In genomic region chr10:6083523-6084475, GRCh38 we compare ENCODE assay signal across 12 cellular contexts. TPM values are rescaled to one million over a fixed set of nuclear protein-coding genes. Genes with fewer than 3 reads are reported as not detected.
DNase-seq lines count a peak whose midpoint lies in the region; ATAC-seq and TF ChIP-seq lines count a peak whose summit lies in the region.
"Had no signal": no experiment of that assay in that cellular context is flagged by ENCODE, and none has a peak within 500 bp of the region (broad histone marks: within the 10 kb centered on the region; RNA-seq: fewer than 3 reads in every experiment).

No MANE protein-coding gene starts in this region.

- POLR2A ChIA-PET in SK-N-SH (lab: Yijun Ruan, JAX): no interaction called here

- no peak for TF ChIP-seq CTCF in SK-N-SH (IDR thresholded peaks at IDR 0.05)
- no peak for TF ChIP-seq CTCF in foreskin fibroblast (IDR thresholded peaks at IDR 0.05; ENCODE audit: low read depth, low read length)
- no peak for TF ChIP-seq CTCF in omental fat pad (IDR thresholded peaks at IDR 0.05)

- H3K27me3 ChIP-seq in SK-N-SH (ENCODE audit: insufficient read depth): peaks cover 9% of the 10 kb centered on the region; the same call in 1 of the 2 replicates
- H3K27me3 ChIP-seq: cardiac muscle cell, pancreas, suprapubic skin had no signal

- DNase-seq in SK-N-SH: no peak
- DNase-seq in activated T-cell treated with anti-CD3 and anti-CD28 coated beads for 48 hours (ENCODE audit: low read depth): peak; percentile 61
- peak; percentile 7 to 33 for DNase-seq in foreskin fibroblast
- DNase-seq in stimulated activated naive CD4-positive, alpha-beta T cell (lab: John Stamatoyannopoulos, UW): peak in 5 of 6 experiments; percentile 17 to 59 (median 46)
- no peak for DNase-seq in iPS-NIHi7 (ENCODE audit: extremely low spot score)
- DNase-seq in omental fat pad (ENCODE audit: low spot score): no peak
- DNase-seq in HuH-7.5 (ENCODE audit: low spot score): no peak
- DNase-seq: NCI-H1694 treated with DMSO at 0.1 percent for 48 hours, pancreas had no signal

- TF ChIP-seq EP300 in SK-N-SH (IDR thresholded peaks at IDR 0.05; ENCODE audit: borderline replicate concordance in 1 of 2, low read depth in 1 of 2, low read length in 1 of 2): no peak

- H3K4me2 ChIP-seq in SK-N-SH: 0 out of 2 replicates have a peak overlapping the region, but pooled peaks have one; percentile 26

- H3K9ac ChIP-seq in SK-N-SH: no peak overlapping the region

- TF ChIP-seq RAD21 in SK-N-SH (IDR thresholded peaks at IDR 0.05; ENCODE audit: low read length): no peak

- CTCF ChIA-PET in SK-N-SH (lab: Yijun Ruan, JAX): interaction anchor here (1.3 kb wide), 1 partner anchor 318 kb away, joined by 4 read pairs; no protein-coding TSS in a partner anchor

- H3K9me3 ChIP-seq in SK-N-SH: no peaks in the 10 kb centered on the region
- H3K9me3 ChIP-seq: pancreas, suprapubic skin had no signal

- H3K4me1 ChIP-seq in SK-N-SH (ENCODE audit: control insufficient read depth in 1 of 2, insufficient read depth in 2 of 2, low read depth in 1 of 2, low read length in 1 of 2): peaks cover 0 to 5% of the 10 kb centered on the region in 2 experiments; a peak in 1 of 4 replicates

- WGBS in SK-N-SH (ENCODE audit: low lambda C conversion rate): 55% methylated on average over 17 of the region's 17 CpGs

- no peaks in the 10 kb centered on the region for H3K9me2 ChIP-seq in SK-N-SH

- ATAC-seq in SK-N-SH treated with all-trans-retinoic acid at 6 μM for 48 hours (no peak), omental fat pad (ENCODE audit: low FRiP score) (no peak)
- ATAC-seq: pancreas had no signal

- H3K4me3 ChIP-seq in SK-N-SH (ENCODE audit: low read depth in 2 of 2, low read length in 1 of 2) (no peak overlapping the region), foreskin fibroblast (ENCODE audit: low read depth in 1 of 2, low read length in 2 of 2) (no peak overlapping the region)
- H3K4me3 ChIP-seq: cardiac muscle cell, pancreas, suprapubic skin had no signal

- H3K36me3 ChIP-seq in SK-N-SH (replicated peaks in 1 of 2; ENCODE audit: control insufficient read depth in 1 of 2, insufficient read depth in 2 of 2, low read length in 1 of 2): no peaks in the 10 kb centered on the region
- H3K36me3 ChIP-seq: cardiac muscle cell, pancreas, suprapubic skin had no signal

- no peaks in the 10 kb centered on the region for H3K79me2 ChIP-seq in SK-N-SH (ENCODE audit: insufficient read depth)

- no peaks in the 10 kb centered on the region for H4K20me1 ChIP-seq in SK-N-SH (ENCODE audit: insufficient read depth)

- H3K27ac ChIP-seq in SK-N-SH (ENCODE audit: low read depth in 2 of 2, low read length in 1 of 2): no peak overlapping the region
- H3K27ac ChIP-seq: cardiac muscle cell, pancreas, suprapubic skin had no signal

- H3F3A ChIP-seq in SK-N-SH (replicated peaks; ENCODE audit: insufficient read depth): peaks cover 4% of the 10 kb centered on the region

- H2AFZ ChIP-seq in SK-N-SH (ENCODE audit: low read depth): no peak overlapping the region

TF ChIP-seq in SK-N-SH, 30 proteins besides CTCF, POLR2A, EP300 and RAD21 (continues in another document):
- no peak for TF ChIP-seq USF2 (IDR thresholded peaks at IDR 0.05; ENCODE audit: borderline replicate concordance, low read depth, low read length)
- TF ChIP-seq RFX5 (IDR thresholded peaks at IDR 0.05; ENCODE audit: low read length): no peak
- no peak for TF ChIP-seq MEF2A (IDR thresholded peaks at IDR 0.05; ENCODE audit: borderline replicate concordance, low read depth)
- no peak for TF ChIP-seq RCOR1 (IDR thresholded peaks at IDR 0.05; ENCODE audit: low read length)
- no peak for TF ChIP-seq SIN3A (IDR thresholded peaks at IDR 0.05; ENCODE audit: borderline replicate concordance, low read depth, low read length)
- no peak for TF ChIP-seq ZBTB33 (IDR thresholded peaks at IDR 0.05; ENCODE audit: borderline replicate concordance, low read depth)
- TF ChIP-seq GABPA (IDR thresholded peaks at IDR 0.05; ENCODE audit: low read depth): no peak
- TF ChIP-seq TEAD4 (IDR thresholded peaks at IDR 0.05; ENCODE audit: borderline replicate concordance, insufficient read depth): no peak
- no peak for TF ChIP-seq YY1 (IDR thresholded peaks at IDR 0.05; ENCODE audit: low read depth)
- TF ChIP-seq MXI1 (IDR thresholded peaks at IDR 0.05; ENCODE audit: low read depth, low read length): no peak
- no peak for TF ChIP-seq RXRA (IDR thresholded peaks at IDR 0.05; ENCODE audit: borderline replicate concordance, low read depth)
- no peak for TF ChIP-seq CHD2 (IDR thresholded peaks at IDR 0.05; ENCODE audit: low read length, partially characterized antibody)
- TF ChIP-seq EZH2phosphoT487 (IDR thresholded peaks at IDR 0.05; ENCODE audit: borderline replicate concordance, low read depth): no peak

TF ChIP-seq in SK-N-SH treated with all-trans-retinoic acid at 6 μM for 48 hours, 23 proteins besides CTCF, POLR2A, EP300 and RAD21:
- TF ChIP-seq ZNF70 (CRISPR knock-in tag; IDR thresholded peaks at IDR 0.05): no peak
- TF ChIP-seq ZFP3 (CRISPR knock-in tag; IDR thresholded peaks at IDR 0.05): no peak
- TF ChIP-seq TCF4 (CRISPR knock-in tag; IDR thresholded peaks at IDR 0.05; ENCODE audit: borderline replicate concordance): no peak
- TF ChIP-seq, protein P1, sequence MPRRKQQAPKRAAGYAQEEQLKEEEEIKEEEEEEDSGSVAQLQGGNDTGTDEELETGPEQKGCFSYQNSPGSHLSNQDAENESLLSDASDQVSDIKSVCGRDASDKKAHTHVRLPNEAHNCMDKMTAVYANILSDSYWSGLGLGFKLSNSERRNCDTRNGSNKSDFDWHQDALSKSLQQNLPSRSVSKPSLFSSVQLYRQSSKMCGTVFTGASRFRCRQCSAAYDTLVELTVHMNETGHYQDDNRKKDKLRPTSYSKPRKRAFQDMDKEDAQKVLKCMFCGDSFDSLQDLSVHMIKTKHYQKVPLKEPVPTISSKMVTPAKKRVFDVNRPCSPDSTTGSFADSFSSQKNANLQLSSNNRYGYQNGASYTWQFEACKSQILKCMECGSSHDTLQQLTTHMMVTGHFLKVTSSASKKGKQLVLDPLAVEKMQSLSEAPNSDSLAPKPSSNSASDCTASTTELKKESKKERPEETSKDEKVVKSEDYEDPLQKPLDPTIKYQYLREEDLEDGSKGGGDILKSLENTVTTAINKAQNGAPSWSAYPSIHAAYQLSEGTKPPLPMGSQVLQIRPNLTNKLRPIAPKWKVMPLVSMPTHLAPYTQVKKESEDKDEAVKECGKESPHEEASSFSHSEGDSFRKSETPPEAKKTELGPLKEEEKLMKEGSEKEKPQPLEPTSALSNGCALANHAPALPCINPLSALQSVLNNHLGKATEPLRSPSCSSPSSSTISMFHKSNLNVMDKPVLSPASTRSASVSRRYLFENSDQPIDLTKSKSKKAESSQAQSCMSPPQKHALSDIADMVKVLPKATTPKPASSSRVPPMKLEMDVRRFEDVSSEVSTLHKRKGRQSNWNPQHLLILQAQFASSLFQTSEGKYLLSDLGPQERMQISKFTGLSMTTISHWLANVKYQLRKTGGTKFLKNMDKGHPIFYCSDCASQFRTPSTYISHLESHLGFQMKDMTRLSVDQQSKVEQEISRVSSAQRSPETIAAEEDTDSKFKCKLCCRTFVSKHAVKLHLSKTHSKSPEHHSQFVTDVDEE (CRISPR knock-in tag; IDR thresholded peaks at IDR 0.05): no peak
- no peak for TF ChIP-seq GLIS3 (CRISPR knock-in tag; IDR thresholded peaks at IDR 0.05)
- TF ChIP-seq SNAI2 (CRISPR knock-in tag; IDR thresholded peaks at IDR 0.05): no peak
- no peak for TF ChIP-seq ZFP30 (CRISPR knock-in tag; IDR thresholded peaks at IDR 0.05)

RNA-seq across cellular contexts. Expression of gene RBM17, which starts 5.0 kb away (rescaled TPM):
- 32.6 and 34.2 TPM in 2 replicates for polyA plus RNA-seq in SK-N-SH (2012; rRNA removed)
- 25.2 and 25.9 TPM in 2 replicates for polyA plus RNA-seq in SK-N-SH (2012; cell fraction: cytosol; rRNA removed)
- polyA plus RNA-seq in SK-N-SH (2012; cell fraction: nucleus; rRNA removed): 94.6 and 118 TPM in 2 replicates
- 10 to 100 TPM; 58.2 to 97.9 (median 80.0) TPM for total RNA-seq in omental fat pad

RNA-seq across cellular contexts. Expression of gene IL2RA, which starts 21.6 kb away (rescaled TPM):
- not detected in 2 replicates for polyA plus RNA-seq in SK-N-SH (2012; rRNA removed)
- not detected in 2 replicates for polyA plus RNA-seq in SK-N-SH (2012; cell fraction: cytosol; rRNA removed)
- polyA plus RNA-seq in SK-N-SH (2012; cell fraction: nucleus; rRNA removed): not detected in 2 replicates
- 10 to 100 TPM in 1 of 4 donors, 1 to 10 TPM in 2, under 1 TPM in 1; 0.69 to 25.0 (median 7.1) TPM for total RNA-seq in omental fat pad
- total RNA-seq: cardiac muscle cell had no signal
- polyA plus RNA-seq: cardiac muscle cell had no signal

Comparison
In these comparisons a context has a peak if more than half of its experiments do, and no peak if none do; other contexts are left out.
1. DNase-seq: peak in activated T-cell treated with anti-CD3 and anti-CD28 coated beads for 48 hours (single experiment), foreskin fibroblast (2 of 2) and stimulated activated naive CD4-positive, alpha-beta T cell (5 of 6); none in SK-N-SH (single experiment), iPS-NIHi7 (single experiment), omental fat pad (single experiment) and HuH-7.5 (single experiment).